Comparison of ENCODE assay signal across 8 cellular contexts in the genomic region with DNA sequence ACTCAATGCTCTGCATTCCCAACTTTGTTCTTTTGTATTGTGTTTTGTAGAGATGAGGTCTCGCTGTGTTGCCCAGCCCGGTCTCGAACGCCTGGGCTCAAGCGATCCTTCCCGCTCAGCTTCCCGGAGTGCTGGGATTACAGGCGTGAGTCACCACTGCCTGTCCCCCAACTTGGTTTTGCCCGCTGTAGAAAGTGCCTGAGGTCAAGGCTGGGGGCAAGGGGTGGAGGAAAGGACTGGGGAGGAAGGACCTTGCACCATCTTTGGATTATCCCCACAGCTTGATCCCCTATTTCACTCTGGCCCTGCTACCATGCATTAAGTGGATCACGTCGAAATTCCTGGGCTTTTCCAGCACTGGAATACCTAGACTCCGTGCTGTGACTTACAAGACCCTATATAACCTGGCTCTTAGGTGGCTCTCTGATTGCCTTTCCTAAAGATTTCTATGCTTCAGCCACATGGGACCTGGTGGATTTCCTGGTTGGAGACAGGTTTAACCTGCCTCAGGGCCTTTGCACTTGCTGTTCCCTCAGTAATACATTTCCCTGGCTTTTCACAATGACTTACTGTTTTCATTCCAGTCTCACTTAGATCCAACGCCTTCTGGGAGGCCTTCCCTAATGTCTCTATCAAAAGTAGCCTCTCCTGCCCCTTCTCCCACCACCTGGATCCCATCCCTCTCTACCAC. TPM values are rescaled to one million over a fixed set of nuclear protein-coding genes. Genes with fewer than 3 reads are reported as not detected.
DNase-seq lines count a peak whose midpoint lies in the region; ATAC-seq and TF ChIP-seq lines count a peak whose summit lies in the region.

No MANE protein-coding gene starts in this region.

- H3K27ac Mint-ChIP-seq in WTC11 = no peak overlapping the region

- POLR2A ChIA-PET in SK-N-SH (lab: Yijun Ruan, JAX) = interaction anchor here (0.7 to 1.1 kb wide), 2 partner anchors 12 to 23 kb away, joined by 3 read pairs; a partner anchor contains a TSS
- POLR2A ChIA-PET in WTC11 (lab: Charles Lee) = no interaction called here

- peak overlapping the region; percentile 62 for H3K9ac ChIP-seq in SK-N-SH
- no peak overlapping the region for H3K9ac ChIP-seq in smooth muscle cell (ENCODE audit: low read depth)

- H3K4me3 Mint-ChIP-seq in WTC11 = peak overlapping the region; percentile 79

- H3K27me3 ChIP-seq in SK-N-SH (ENCODE audit: insufficient read depth) = no peaks in the 10 kb centered on the region
- H3K27me3 ChIP-seq in smooth muscle cell (ENCODE audit: low read depth) = peaks cover 34% of the 10 kb centered on the region

- no peaks in the 10 kb centered on the region for H3K9me2 ChIP-seq in SK-N-SH

- H2AFZ ChIP-seq in SK-N-SH (ENCODE audit: low read depth) = peak overlapping the region; percentile 76
- H2AFZ ChIP-seq in smooth muscle cell (ENCODE audit: low read depth) = peak overlapping the region; percentile 82

- peaks cover 0 to 11% of the 10 kb centered on the region in 2 experiments for H3K36me3 ChIP-seq in SK-N-SH (replicated peaks in 1 of 2; ENCODE audit: control insufficient read depth in 1 of 2, insufficient read depth in 2 of 2, low read length in 1 of 2)
- no peaks in the 10 kb centered on the region for H3K36me3 ChIP-seq in smooth muscle cell (ENCODE audit: low read depth)

- no peaks in the 10 kb centered on the region for H4K20me1 ChIP-seq in SK-N-SH (ENCODE audit: insufficient read depth)
- H4K20me1 ChIP-seq in smooth muscle cell (ENCODE audit: low read depth) = no peaks in the 10 kb centered on the region

- CTCF ChIA-PET in SK-N-SH (lab: Yijun Ruan, JAX) (interaction anchor here (0.6 kb wide), 1 partner anchor 105 kb away, joined by 3 read pairs; no protein-coding TSS in a partner anchor), WTC11 (lab: Charles Lee) (interaction anchor here (0.6 kb wide), 1 partner anchor 82 kb away, joined by 3 read pairs; no protein-coding TSS in a partner anchor)

- peaks cover 6 to 13% of the 10 kb centered on the region in 2 experiments; a peak in 2 of 4 replicates for H3K4me1 ChIP-seq in SK-N-SH (ENCODE audit: control insufficient read depth in 1 of 2, insufficient read depth in 2 of 2, low read depth in 1 of 2, low read length in 1 of 2)
- no peaks in the 10 kb centered on the region for H3K4me1 ChIP-seq in smooth muscle cell (ENCODE audit: low read depth)

- no peaks in the 10 kb centered on the region for H3K36me3 Mint-ChIP-seq in WTC11

- no peak for ATAC-seq in SK-N-SH treated with all-trans-retinoic acid at 6 μM for 48 hours
- ATAC-seq in WTC11 = no peak
- no peak for ATAC-seq in HG03432 (IDR thresholded peaks at IDR 0.05; ENCODE audit: unreplicated experiment)

- H3K9me3 ChIP-seq in SK-N-SH (no peaks in the 10 kb centered on the region), smooth muscle cell (replicated peaks; ENCODE audit: low read depth) (no peaks in the 10 kb centered on the region)

- peak overlapping the region; percentile 74 to 80 for H3K4me3 ChIP-seq in SK-N-SH (ENCODE audit: low read depth in 2 of 2, low read length in 1 of 2)
- peak overlapping the region; percentile 47 to 62 for H3K4me3 ChIP-seq in foreskin fibroblast (ENCODE audit: low read depth in 1 of 2, low read length in 2 of 2)
- H3K4me3 ChIP-seq in smooth muscle cell = peak overlapping the region; percentile 78

- 58% methylated on average over 11 of the region's 13 CpGs for WGBS in SK-N-SH (ENCODE audit: low lambda C conversion rate)
- WGBS in smooth muscle cell (ENCODE audit: low lambda C conversion rate) = 25% methylated on average over 13 of the region's 13 CpGs

- no peak for TF ChIP-seq RAD21 in SK-N-SH (IDR thresholded peaks at IDR 0.05; ENCODE audit: low read length)

- H3K79me2 ChIP-seq in SK-N-SH (ENCODE audit: insufficient read depth) (peaks cover 11% of the 10 kb centered on the region), smooth muscle cell (ENCODE audit: low read depth) (no peaks in the 10 kb centered on the region)

- TF ChIP-seq CTCF in SK-N-SH (IDR thresholded peaks at IDR 0.05) (no peak), WTC11 (IDR thresholded peaks at IDR 0.05) (no peak), foreskin fibroblast (IDR thresholded peaks at IDR 0.05; ENCODE audit: low read depth, low read length) (no peak), smooth muscle cell (IDR thresholded peaks at IDR 0.05; ENCODE audit: borderline replicate concordance, insufficient read depth, poor library complexity, severe bottlenecking) (no peak)

- H3K27ac ChIP-seq in SK-N-SH (ENCODE audit: low read depth in 2 of 2, low read length in 1 of 2) (peak overlapping the region in 1 of 2 experiments; percentile 61; a peak in 1 of 4 replicates), smooth muscle cell (ENCODE audit: low read depth) (no peak overlapping the region)

- TF ChIP-seq EP300 in SK-N-SH (IDR thresholded peaks at IDR 0.05; ENCODE audit: borderline replicate concordance in 1 of 2, low read depth in 1 of 2, low read length in 1 of 2) = no peak

- peaks cover 68% of the 10 kb centered on the region for H3K27me3 Mint-ChIP-seq in WTC11 (ENCODE audit: low read depth)

- H3K4me1 Mint-ChIP-seq in WTC11 = peaks cover 31% of the 10 kb centered on the region

- H3K9me3 Mint-ChIP-seq in WTC11 = no peaks in the 10 kb centered on the region

- H3K4me2 ChIP-seq in SK-N-SH (peak overlapping the region; percentile 98), smooth muscle cell (peak overlapping the region; percentile 98)

- no peak for DNase-seq in SK-N-SH
- no peak for DNase-seq in WTC11 (ENCODE audit: low spot score)
- DNase-seq in foreskin fibroblast = no peak
- DNase-seq in smooth muscle cell (lab: John Stamatoyannopoulos, UW; ENCODE audit: unreplicated experiment) = no peak
- DNase-seq in NCI-H2196 (lab: John Stamatoyannopoulos, UW; ENCODE audit: unreplicated experiment) = no peak
- DNase-seq in SW480 (ENCODE audit: low spot score) = no peak

- H3F3A ChIP-seq in SK-N-SH (replicated peaks; ENCODE audit: insufficient read depth) (peaks cover 12% of the 10 kb centered on the region), smooth muscle cell (ENCODE audit: low read depth) (no peaks in the 10 kb centered on the region)

TF ChIP-seq in SK-N-SH, 30 proteins besides CTCF, POLR2A, EP300 and RAD21:
- TF ChIP-seq FOXM1 (IDR thresholded peaks at IDR 0.05; ENCODE audit: low read depth) = no peak
- TF ChIP-seq MXI1 (IDR thresholded peaks at IDR 0.05; ENCODE audit: low read depth, low read length) = no peak
- TF ChIP-seq FOSL2 (IDR thresholded peaks at IDR 0.05; ENCODE audit: borderline replicate concordance, low read depth) = 0 out of 2 replicates have a peak, but pooled peaks have one; percentile 8

TF ChIP-seq in WTC11, 78 proteins besides CTCF, POLR2A, EP300 and RAD21:
- TF ChIP-seq, protein P1, sequence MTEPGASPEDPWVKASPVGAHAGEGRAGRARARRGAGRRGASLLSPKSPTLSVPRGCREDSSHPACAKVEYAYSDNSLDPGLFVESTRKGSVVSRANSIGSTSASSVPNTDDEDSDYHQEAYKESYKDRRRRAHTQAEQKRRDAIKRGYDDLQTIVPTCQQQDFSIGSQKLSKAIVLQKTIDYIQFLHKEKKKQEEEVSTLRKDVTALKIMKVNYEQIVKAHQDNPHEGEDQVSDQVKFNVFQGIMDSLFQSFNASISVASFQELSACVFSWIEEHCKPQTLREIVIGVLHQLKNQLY (CRISPR knock-in tag; IDR thresholded peaks at IDR 0.05) = no peak
- no peak for TF ChIP-seq RELA (CRISPR knock-in tag; IDR thresholded peaks at IDR 0.05; ENCODE audit: borderline replicate concordance)
- TF ChIP-seq ZNF121 (CRISPR knock-in tag; IDR thresholded peaks at IDR 0.05) = peak; percentile 90
- TF ChIP-seq FOXP1 (CRISPR knock-in tag; IDR thresholded peaks at IDR 0.05; ENCODE audit: borderline replicate concordance) = peak; percentile 24; the same call in 1 of the 2 replicates
- TF ChIP-seq GTF2I (CRISPR knock-in tag; conservative IDR thresholded peaks at IDR 0.05) = 0 out of 2 replicates have a peak, but pooled peaks have one; percentile 37
- no peak for TF ChIP-seq SMAD4 (CRISPR knock-in tag; IDR thresholded peaks at IDR 0.05)
- no peak for TF ChIP-seq TEAD4 (CRISPR knock-in tag; IDR thresholded peaks at IDR 0.05)

RNA-seq across cellular contexts. Expression of a gene that starts 0.6 kb away (rescaled TPM):
- polyA plus RNA-seq in SK-N-SH (2012; rRNA removed) = 5.9 and 9.9 TPM in 2 replicates
- polyA plus RNA-seq in SK-N-SH (2012; cell fraction: cytosol; rRNA removed) = 9.0 and 13.5 TPM in 2 replicates
- 26.9 and 28.4 TPM in 2 replicates for polyA plus RNA-seq in SK-N-SH (2012; cell fraction: nucleus; rRNA removed)
- 7.7 to 9.9 TPM (median 8.2 TPM) in 3 replicates for total RNA-seq in WTC11 (2021)
- total RNA-seq in smooth muscle cell = 1.4 TPM in 1 of 2 replicates, not detected in the other
- 2.8 and 3.8 TPM in 2 replicates for polyA plus RNA-seq in smooth muscle cell

RNA-seq across cellular contexts. Expression of a gene that starts 12.0 kb away (rescaled TPM):
- polyA plus RNA-seq in SK-N-SH (2012; rRNA removed) (64.9 and 80.4 TPM in 2 replicates), smooth muscle cell (36.1 and 38.6 TPM in 2 replicates)
- 32.4 and 44.0 TPM in 2 replicates for polyA plus RNA-seq in SK-N-SH (2012; cell fraction: cytosol; rRNA removed)
- polyA plus RNA-seq in SK-N-SH (2012; cell fraction: nucleus; rRNA removed) = 222 and 232 TPM in 2 replicates
- total RNA-seq in WTC11 (2021) (63.8 to 64.7 TPM (median 64.4 TPM) in 3 replicates), smooth muscle cell (30.0 and 31.0 TPM in 2 replicates)

RNA-seq across cellular contexts. Expression of a gene that starts 22.6 kb away (rescaled TPM):
- polyA plus RNA-seq in SK-N-SH (2012; rRNA removed) = 191 and 231 TPM in 2 replicates
- 134 and 163 TPM in 2 replicates for polyA plus RNA-seq in SK-N-SH (2012; cell fraction: cytosol; rRNA removed)
- polyA plus RNA-seq in SK-N-SH (2012; cell fraction: nucleus; rRNA removed) = 340 and 362 TPM in 2 replicates
- total RNA-seq in WTC11 (2021) = 41.2 to 43.8 TPM (median 41.4 TPM) in 3 replicates
- total RNA-seq in smooth muscle cell = 56.6 and 59.6 TPM in 2 replicates
- polyA plus RNA-seq in smooth muscle cell = 78.0 and 105 TPM in 2 replicates

RNA-seq across cellular contexts. Expression of a gene that starts 38.3 kb away (rescaled TPM):
- polyA plus RNA-seq in SK-N-SH (2012; rRNA removed) = 96.5 and 163 TPM in 2 replicates
- 108 and 110 TPM in 2 replicates for polyA plus RNA-seq in SK-N-SH (2012; cell fraction: cytosol; rRNA removed)
- 252 and 353 TPM in 2 replicates for polyA plus RNA-seq in SK-N-SH (2012; cell fraction: nucleus; rRNA removed)
- total RNA-seq in WTC11 (2021) = 23.0 to 27.4 TPM (median 26.7 TPM) in 3 replicates
- total RNA-seq in smooth muscle cell = 24.8 and 45.0 TPM in 2 replicates
- 27.0 and 33.5 TPM in 2 replicates for polyA plus RNA-seq in smooth muscle cell

RNA-seq across cellular contexts. Expression of a gene that starts 51.7 kb away (rescaled TPM):
- polyA plus RNA-seq in SK-N-SH (2012; rRNA removed) = 535 and 624 TPM in 2 replicates
- polyA plus RNA-seq in SK-N-SH (2012; cell fraction: cytosol; rRNA removed) = 310 and 447 TPM in 2 replicates
- polyA plus RNA-seq in SK-N-SH (2012; cell fraction: nucleus; rRNA removed) = 217 and 351 TPM in 2 replicates
- total RNA-seq in WTC11 (2021) = 226 to 236 TPM (median 229 TPM) in 3 replicates
- total RNA-seq in smooth muscle cell = 182 and 185 TPM in 2 replicates
- 381 and 398 TPM in 2 replicates for polyA plus RNA-seq in smooth muscle cell
